14 cellular contexts compared by ENCODE assay signal in the genomic region with DNA sequence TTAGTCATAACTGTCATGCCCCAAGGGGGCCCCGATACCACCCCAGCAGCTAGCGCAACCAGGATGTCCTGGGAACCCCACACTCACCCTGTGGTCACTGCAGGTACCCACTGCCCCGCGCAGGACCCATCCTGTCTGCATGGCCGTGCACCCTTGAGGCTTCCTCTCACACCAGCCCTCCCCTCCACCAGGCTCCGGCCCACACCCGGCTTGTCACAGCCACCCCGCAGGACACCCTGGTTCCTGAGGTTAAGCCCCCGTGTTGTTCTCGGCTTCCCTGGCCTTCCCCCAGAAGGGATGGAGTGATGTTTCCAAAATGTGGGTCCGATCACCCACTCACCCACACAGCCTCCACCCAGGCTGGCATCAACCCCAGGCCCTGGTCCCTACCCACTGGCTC. TPM values are rescaled to one million over a fixed set of nuclear protein-coding genes. Genes with fewer than 3 reads are reported as not detected.
A peak's percentile ranks its signal among the peaks of the same experiment; 100 is the strongest.
DNase-seq lines count a peak whose midpoint lies in the region; ATAC-seq, FAIRE-seq and TF ChIP-seq lines count a peak whose summit lies in the region.
"Had no signal": no experiment of that assay in that cellular context is flagged by ENCODE, and none has a peak within 500 bp of the region (broad histone marks: within the 10 kb centered on the region; RNA-seq: fewer than 3 reads in every experiment).

No MANE protein-coding gene starts in this region.

- H2BK15ac ChIP-seq in H1 (ENCODE audit: low read length): no peak overlapping the region

- H3K14ac ChIP-seq in H1 (ENCODE audit: insufficient read length) (no peak overlapping the region), trophoblast cell (ENCODE audit: low read length) (no peak overlapping the region)

- no peak overlapping the region for H3K27ac Mint-ChIP-seq in stimulated activated naive CD8-positive, alpha-beta T cell treated with anti-CD3 and anti-CD28 coated beads, Interleukin-15, amount 100 ng/mL, for 72 hours
- H3K27ac Mint-ChIP-seq: CD8-positive, alpha-beta memory T cell had no signal

- H2AFZ ChIP-seq in HCT116 (ENCODE audit: low read depth, low read length, poor library complexity, severe bottlenecking) (no peak overlapping the region), H1 (ENCODE audit: low read length) (no peak overlapping the region), osteoblast (ENCODE audit: low read length) (no peak overlapping the region), trophoblast cell (ENCODE audit: insufficient read depth, low read length, poor library complexity) (no peak overlapping the region)
- H2AFZ ChIP-seq: GM23248 had no signal

- no peak for TF ChIP-seq RAD21 in HCT116 (IDR thresholded peaks at IDR 0.05; ENCODE audit: low read depth)
- no peak for TF ChIP-seq RAD21 in H1 (IDR thresholded peaks at IDR 0.05 in 1 of 2, conservative IDR thresholded peaks at IDR 0.05 in 1 of 2; ENCODE audit: low read depth in 2 of 2, low read length in 2 of 2)

- H3K27me3 ChIP-seq in HCT116 (ENCODE audit: insufficient read depth, low read length) (no peaks in the 10 kb centered on the region), H1 (replicated peaks in 1 of 4; ENCODE audit: control insufficient read depth in 3 of 4, extremely low read depth in 1 of 4, insufficient read depth in 3 of 4, low read length in 3 of 4) (no peaks in the 10 kb centered on the region), osteoblast (ENCODE audit: insufficient read depth, low read length) (no peaks in the 10 kb centered on the region), trophoblast cell (ENCODE audit: insufficient read depth, low read length) (no peaks in the 10 kb centered on the region)

- intact Hi-C loops in HCT116 (cut with micrococcal nuclease): no loop called here

- H3K36me3 ChIP-seq in HCT116 (ENCODE audit: control insufficient read depth in 1 of 2, insufficient read depth in 2 of 2, low read length in 2 of 2): peaks cover 21 to 44% of the 10 kb centered on the region in 2 experiments; a peak in 3 of 4 replicates
- peaks cover 18 to 41% (median 32%) of the 10 kb centered on the region in 4 experiments for H3K36me3 ChIP-seq in H1 (ENCODE audit: control insufficient read depth in 2 of 4, insufficient read depth in 4 of 4, low read length in 3 of 4)
- H3K36me3 ChIP-seq in osteoblast (ENCODE audit: insufficient read depth, low read length): peaks cover 37% of the 10 kb centered on the region
- H3K36me3 ChIP-seq in trophoblast cell (ENCODE audit: control insufficient read depth in 1 of 2, insufficient read depth in 2 of 2, low read length in 2 of 2): peaks cover 56 to 57% of the 10 kb centered on the region in 2 experiments

- peaks cover 57% of the 10 kb centered on the region for H3K79me2 ChIP-seq in HCT116 (ENCODE audit: insufficient read depth, low read length)
- H3K79me2 ChIP-seq in H1 (ENCODE audit: control insufficient read depth in 1 of 2, insufficient read depth in 2 of 2, low read length in 2 of 2): peaks cover 0 to 5% of the 10 kb centered on the region in 2 experiments; a peak in 2 of 4 replicates
- peaks cover 5% of the 10 kb centered on the region for H3K79me2 ChIP-seq in osteoblast (ENCODE audit: insufficient read depth, low read length)
- no peaks in the 10 kb centered on the region for H3K79me2 ChIP-seq in trophoblast cell (ENCODE audit: control insufficient read depth, insufficient read depth, low read length, poor library complexity)

- TF ChIP-seq POLR2A in HCT116 (IDR thresholded peaks at IDR 0.05; ENCODE audit: borderline replicate concordance, extremely low read depth, insufficient read depth, insufficient read length): no peak
- TF ChIP-seq POLR2A in H1 (IDR thresholded peaks at IDR 0.05; ENCODE audit: control extremely low read depth in 1 of 2, low read depth in 2 of 2, low read length in 2 of 2): no peak

- no peaks in the 10 kb centered on the region for H3K23me2 ChIP-seq in H1 (ENCODE audit: low read depth, low read length)

- BruUV-seq in HCT116 (replicated peaks; lab: Mats Ljungman, UMichigan): no TSS peak

- no peaks in the 10 kb centered on the region for H3K27me3 Mint-ChIP-seq in stimulated activated naive CD8-positive, alpha-beta T cell treated with anti-CD3 and anti-CD28 coated beads, Interleukin-15, amount 100 ng/mL, for 72 hours
- H3K27me3 Mint-ChIP-seq: CD8-positive, alpha-beta memory T cell had no signal

- H2BK5ac ChIP-seq in H1 (ENCODE audit: low read depth, low read length) (no peak overlapping the region), trophoblast cell (ENCODE audit: low read depth, low read length, poor library complexity) (no peak overlapping the region)

- no peak overlapping the region for H2BK120ac ChIP-seq in H1 (replicated peaks; ENCODE audit: low read depth, low read length)
- no peak overlapping the region for H2BK120ac ChIP-seq in trophoblast cell (ENCODE audit: insufficient read depth, low read length, poor library complexity)

- H3K4me2 ChIP-seq in HCT116 (ENCODE audit: low read length) (no peak overlapping the region), H1 (ENCODE audit: insufficient read depth in 1 of 2, low read depth in 2 of 2, low read length in 2 of 2) (no peak overlapping the region), osteoblast (ENCODE audit: insufficient read depth, low read length) (no peak overlapping the region), trophoblast cell (ENCODE audit: low read length) (no peak overlapping the region)

- CTCF ChIA-PET in HCT116 (lab: Charles Lee): no interaction called here
- CTCF ChIA-PET in H1 (lab: Charles Lee; ENCODE audit: partially characterized antibody): interaction anchor here (1.1 to 2.1 kb wide), 3 partner anchors 8 to 257 kb away, joined by 4 to 10 read pairs (median 9); a partner anchor contains a TSS

- H3K4me3 ChIP-seq in HCT116 (replicated peaks in 1 of 2; ENCODE audit: low read depth in 1 of 2, low read length in 2 of 2) (no peak overlapping the region), H1 (ENCODE audit: extremely low read depth in 1 of 4, insufficient read depth in 2 of 4, low read depth in 3 of 4, low read length in 4 of 4) (no peak overlapping the region), osteoblast (ENCODE audit: insufficient read depth, low read length) (no peak overlapping the region), trophoblast cell (ENCODE audit: low read depth, low read length) (no peak overlapping the region)
- H3K4me3 ChIP-seq: GM23248 had no signal

- RAD21 ChIA-PET in HCT116 (lab: Charles Lee; ENCODE audit: low non-redundant PET in 1 of 2, low total read pairs in 2 of 2, uncharacterized antibody in 2 of 2, unreplicated experiment in 2 of 2): no interaction called here

- H4K20me1 ChIP-seq in HCT116 (ENCODE audit: insufficient read depth) (no peaks in the 10 kb centered on the region), H1 (replicated peaks in 1 of 2; ENCODE audit: control insufficient read depth in 1 of 2, insufficient read depth in 2 of 2, low read length in 2 of 2) (peaks cover 4 to 19% of the 10 kb centered on the region in 2 experiments), osteoblast (ENCODE audit: insufficient read depth, low read length) (peaks cover 8% of the 10 kb centered on the region)

- H3K79me1 ChIP-seq in H1 (ENCODE audit: low read depth, low read length) (no peaks in the 10 kb centered on the region; the same call in 1 of the 2 replicates), trophoblast cell (ENCODE audit: low read length) (no peaks in the 10 kb centered on the region)

- 90% methylated on average over 11 of the region's 11 CpGs; no CpG with 5 or more reads in 1 of the 2 experiments for WGBS in H1 (ENCODE audit: extremely low coverage in 1 of 2, insufficient coverage in 1 of 2, insufficient read length in 1 of 2, insufficient replicate concordance in 2 of 2, low coverage in 1 of 2, low lambda C conversion rate in 2 of 2, missing lambda C conversion rate in 1 of 2), 2 experiments
- no CpG with 5 or more reads among the region's 11 CpGs for WGBS in trophoblast cell (ENCODE audit: extremely low coverage, insufficient coverage, insufficient read length)

- H3K4ac ChIP-seq in H1 (replicated peaks; ENCODE audit: insufficient read length, low read depth, low read length): no peak overlapping the region
- H3K4ac ChIP-seq in trophoblast cell (ENCODE audit: low read depth, low read length): no peak overlapping the region

- H3K27ac ChIP-seq in HCT116 (ENCODE audit: low read depth, low read length) (peak overlapping the region; percentile 25; the same call in 1 of the 2 replicates), H1 (ENCODE audit: low read depth, low read length) (no peak overlapping the region), osteoblast (ENCODE audit: low read depth, low read length) (no peak overlapping the region), trophoblast cell (ENCODE audit: low read depth, low read length) (no peak overlapping the region)
- H3K27ac ChIP-seq: GM23248 had no signal

- no peak for TF ChIP-seq EP300 in H1 (IDR thresholded peaks at IDR 0.05; ENCODE audit: borderline replicate concordance in 1 of 2, low read depth in 2 of 2, low read length in 2 of 2)

- no peak overlapping the region for H2BK20ac ChIP-seq in H1 (ENCODE audit: low read length)

- no peak overlapping the region for H3K4me3 Mint-ChIP-seq in stimulated activated naive CD8-positive, alpha-beta T cell treated with anti-CD3 and anti-CD28 coated beads, Interleukin-15, amount 100 ng/mL, for 72 hours
- H3K4me3 Mint-ChIP-seq: CD8-positive, alpha-beta memory T cell; H9 had no signal

- no peak overlapping the region for H3K9ac ChIP-seq in HCT116 (ENCODE audit: low read length)
- H3K9ac ChIP-seq in H1 (replicated peaks in 1 of 4; ENCODE audit: extremely low read depth in 1 of 4, low read depth in 3 of 4, low read length in 3 of 4): no peak overlapping the region
- no peak overlapping the region for H3K9ac ChIP-seq in trophoblast cell (ENCODE audit: low read length)
- H3K9ac ChIP-seq: GM23248 had no signal

- H3K4me1 ChIP-seq in HCT116 (ENCODE audit: control insufficient read depth in 1 of 2, insufficient read depth in 2 of 2, low read length in 2 of 2) (peaks cover 0 to 17% of the 10 kb centered on the region in 2 experiments; a peak in 2 of 4 replicates), H1 (replicated peaks in 1 of 4; ENCODE audit: control insufficient read depth in 3 of 4, insufficient read depth in 4 of 4, low read length in 3 of 4) (no peaks in the 10 kb centered on the region; a peak in 1 of 7 replicates), osteoblast (ENCODE audit: insufficient read depth, low read length) (no peaks in the 10 kb centered on the region), trophoblast cell (ENCODE audit: control insufficient read depth in 1 of 2, insufficient read depth in 2 of 2, low read length in 2 of 2) (no peaks in the 10 kb centered on the region)

- POLR2A ChIA-PET in HCT116 (lab: Charles Lee): no interaction called here
- POLR2A ChIA-PET in H1 (lab: Charles Lee; ENCODE audit: partially characterized antibody): interaction anchor here (1.9 to 8.6 kb wide), 2 partner anchors 10 to 12 kb away, joined by 5 to 181 read pairs; a partner anchor contains a TSS

- H4K12ac ChIP-seq in trophoblast cell (ENCODE audit: low read depth, low read length): no peak overlapping the region

- FAIRE-seq in H1 (lab: Jason Lieb, UNC): no peak
- FAIRE-seq: HepG2 had no signal

- no peak overlapping the region for H2BK12ac ChIP-seq in H1 (ENCODE audit: low read depth, low read length)
- H2BK12ac ChIP-seq in trophoblast cell (ENCODE audit: low read length): no peak overlapping the region

- no peak overlapping the region for H2AK5ac ChIP-seq in H1 (ENCODE audit: low read depth, low read length)
- no peak overlapping the region for H2AK5ac ChIP-seq in trophoblast cell (ENCODE audit: low read length)

- H3K9me3 Mint-ChIP-seq in stimulated activated naive CD8-positive, alpha-beta T cell treated with anti-CD3 and anti-CD28 coated beads, Interleukin-15, amount 100 ng/mL, for 72 hours: no peaks in the 10 kb centered on the region
- H3K9me3 Mint-ChIP-seq: CD8-positive, alpha-beta memory T cell; H9 had no signal

- H4K5ac ChIP-seq in H1 (ENCODE audit: insufficient read length, low read depth, low read length): no peak overlapping the region

- H3K18ac ChIP-seq in H1 (ENCODE audit: extremely low read depth, low read length): no peak overlapping the region
- no peak overlapping the region for H3K18ac ChIP-seq in trophoblast cell (ENCODE audit: low read length)

- no peak for DNase-seq in stimulated activated naive CD8-positive, alpha-beta T cell treated with anti-CD3 and anti-CD28 coated beads, Interleukin-15, amount 100 ng/mL, for 72 hours
- DNase-seq in stimulated activated naive CD8-positive, alpha-beta T cell treated with anti-CD3 and anti-CD28 coated beads, Interleukin-15, Interleukin-2, amounts not matched to agents 100 U/mL and 50 U/mL, for 24 hours: no peak
- DNase-seq in HCT116 (ENCODE audit: low read depth, low spot score) (no peak), H1 (ENCODE audit: low read depth in 1 of 2, low spot score in 2 of 2) (no peak), osteoblast (ENCODE audit: insufficient read length, low spot score, missing footprints) (peak; percentile 85), midbrain (lab: John Stamatoyannopoulos, UW) (no peak), trophoblast cell (no peak), NCI-H1417 treated with DMSO at 0.1 percent for 48 hours (lab: John Stamatoyannopoulos, UW) (no peak)
- DNase-seq: CD8-positive, alpha-beta memory T cell; DMS 273 treated with DMSO at 0.1 percent for 48 hours; GM23248; KBM-7 had no signal

- TF ChIP-seq CTCF in HCT116 (IDR thresholded peaks at IDR 0.05 in 2 of 3, conservative IDR thresholded peaks at IDR 0.05 in 1 of 3; ENCODE audit: borderline replicate concordance in 1 of 3, insufficient read depth in 1 of 3, low read depth in 2 of 3, low read length in 2 of 3): no peak
- TF ChIP-seq CTCF in H1 (IDR thresholded peaks at IDR 0.05; ENCODE audit: control extremely low read depth in 1 of 3, insufficient read depth in 1 of 3, low read depth in 1 of 3, low read length in 3 of 3): no peak
- TF ChIP-seq CTCF in osteoblast (IDR thresholded peaks at IDR 0.05; ENCODE audit: extremely low read depth, low read depth, low read length): no peak

- H3K23ac ChIP-seq in H1 (ENCODE audit: insufficient read length) (no peak overlapping the region), trophoblast cell (ENCODE audit: low read length) (no peak overlapping the region)

- H3K9me3 ChIP-seq in HCT116 (ENCODE audit: control insufficient read depth in 1 of 2, insufficient read depth in 1 of 2, low read depth in 1 of 2, low read length in 2 of 2): no peaks in the 10 kb centered on the region
- H3K9me3 ChIP-seq in H1 (ENCODE audit: insufficient read depth in 2 of 2, low read depth in 1 of 2, low read length in 1 of 2): no peaks in the 10 kb centered on the region
- no peaks in the 10 kb centered on the region for H3K9me3 ChIP-seq in osteoblast (ENCODE audit: low read depth, low read length)
- H3K9me3 ChIP-seq in trophoblast cell (ENCODE audit: insufficient read depth, low read depth, low read length): no peaks in the 10 kb centered on the region

- no peak overlapping the region for H4K91ac ChIP-seq in H1 (replicated peaks; ENCODE audit: insufficient read length, low read length)
- H4K91ac ChIP-seq in trophoblast cell (ENCODE audit: low read depth, low read length): no peak overlapping the region

- no peak overlapping the region for H3K56ac ChIP-seq in H1 (replicated peaks; ENCODE audit: insufficient read length, low read depth, low read length)

- H3K9me2 ChIP-seq in HCT116 (ENCODE audit: insufficient read depth): no peaks in the 10 kb centered on the region

- ATAC-seq in stimulated activated naive CD8-positive, alpha-beta T cell treated with anti-CD3 and anti-CD28 coated beads, Interleukin-15, amount 100 ng/mL, for 72 hours: peak; percentile 26
- ATAC-seq in stimulated activated naive CD8-positive, alpha-beta T cell treated with anti-CD3 and anti-CD28 coated beads, Interleukin-15, Interleukin-2, amounts not matched to agents 100 U/mL and 50 U/mL, for 24 hours: no peak
- no peak for ATAC-seq in HCT116

- 0 out of 2 replicates have a peak overlapping the region, but pooled peaks have one; percentile 77 for H4K8ac ChIP-seq in H1 (ENCODE audit: extremely low read depth, insufficient read depth, low read length)
- no peak overlapping the region for H4K8ac ChIP-seq in trophoblast cell (ENCODE audit: low read depth, low read length)

- no peaks in the 10 kb centered on the region for H3K4me1 Mint-ChIP-seq in stimulated activated naive CD8-positive, alpha-beta T cell treated with anti-CD3 and anti-CD28 coated beads, Interleukin-15, amount 100 ng/mL, for 72 hours
- H3K4me1 Mint-ChIP-seq: CD8-positive, alpha-beta memory T cell had no signal

RNA-seq across cellular contexts. Expression of a gene that starts 7.5 kb away (rescaled TPM):
- 1.9 TPM for total RNA-seq in HCT116 (2021; ENCODE audit: unreplicated experiment)
- 1.0 and 1.3 TPM in 2 replicates for polyA plus RNA-seq in HCT116 (2012)
- total RNA-seq in H1 (2021; fragmentation: NEBNext Ultra II Directional; extraction: Animal tissue kit (Norgen Biotek cat#: 25700)): 0.19 and 0.35 TPM in 2 replicates
- polyA plus RNA-seq in H1 (2011; rRNA removed): 0.75 and 0.97 TPM in 2 replicates
- polyA plus RNA-seq in H1 (2011; cell fraction: cytosol; rRNA removed): 0.41 TPM
- polyA plus RNA-seq in H1 (2011; cell fraction: nucleus; rRNA removed): 2.0 TPM
- polyA plus RNA-seq in H1 (2012, experiment 1 of 2): 0.20 to 0.64 TPM (median 0.42 TPM) in 4 replicates
- polyA plus RNA-seq in H1 (2012, experiment 2 of 2): 0.24 TPM
- 0.28 TPM for polyA plus RNA-seq in H1 (2013, experiment 1 of 2)
- polyA plus RNA-seq in H1 (2013, experiment 2 of 2): 0.22 TPM
- 0.09 and 0.12 TPM in 2 replicates for polyA minus RNA-seq in H1 (2011; rRNA and poly(A)+ RNA removed)
- not detected for polyA minus RNA-seq in H1 (2011; cell fraction: cytosol; rRNA and poly(A)+ RNA removed)
- 0.60 TPM for polyA minus RNA-seq in H1 (2011; cell fraction: nucleus; rRNA and poly(A)+ RNA removed)
- 0.72 and 0.88 TPM in 2 replicates for total RNA-seq in osteoblast
- polyA plus RNA-seq in trophoblast cell (2013): 0.31 and 0.41 TPM in 2 replicates
- total RNA-seq: GM23248 had no signal
- polyA plus RNA-seq: CD8-positive, alpha-beta memory T cell had no signal

RNA-seq across cellular contexts. Expression of a gene that starts 7.6 kb away (rescaled TPM):
- total RNA-seq in HCT116 (2021; ENCODE audit: unreplicated experiment) (140 TPM), osteoblast (42.3 and 44.5 TPM in 2 replicates)
- polyA plus RNA-seq in HCT116 (2012): 146 and 163 TPM in 2 replicates
- total RNA-seq in H1 (2021; fragmentation: NEBNext Ultra II Directional; extraction: Animal tissue kit (Norgen Biotek cat#: 25700)): 79.5 and 80.0 TPM in 2 replicates
- polyA plus RNA-seq in H1 (2011; rRNA removed): 151 and 154 TPM in 2 replicates
- polyA plus RNA-seq in H1 (2011; cell fraction: cytosol; rRNA removed): 133 TPM
- 128 TPM for polyA plus RNA-seq in H1 (2011; cell fraction: nucleus; rRNA removed)
- polyA plus RNA-seq in H1 (2012, experiment 1 of 2): 67.8 to 120 TPM (median 104 TPM) in 4 replicates
- 83.0 TPM for polyA plus RNA-seq in H1 (2012, experiment 2 of 2)
- 59.9 TPM for polyA plus RNA-seq in H1 (2013, experiment 1 of 2)
- polyA plus RNA-seq in H1 (2013, experiment 2 of 2): 52.9 TPM
- 20.6 and 24.2 TPM in 2 replicates for polyA minus RNA-seq in H1 (2011; rRNA and poly(A)+ RNA removed)
- polyA minus RNA-seq in H1 (2011; cell fraction: cytosol; rRNA and poly(A)+ RNA removed): 42.8 TPM
- 39.6 TPM for polyA minus RNA-seq in H1 (2011; cell fraction: nucleus; rRNA and poly(A)+ RNA removed)
- 41.1 and 43.5 TPM in 2 replicates for polyA plus RNA-seq in trophoblast cell (2013)

RNA-seq across cellular contexts. Expression of a gene that starts 20.4 kb away (rescaled TPM):
- total RNA-seq in HCT116 (2021; ENCODE audit: unreplicated experiment): 40.7 TPM
- polyA plus RNA-seq in HCT116 (2012): 31.0 and 38.0 TPM in 2 replicates
- total RNA-seq in H1 (2021; fragmentation: NEBNext Ultra II Directional; extraction: Animal tissue kit (Norgen Biotek cat#: 25700)): 21.9 and 22.2 TPM in 2 replicates
- 27.0 and 34.2 TPM in 2 replicates for polyA plus RNA-seq in H1 (2011; rRNA removed)
- polyA plus RNA-seq in H1 (2011; cell fraction: cytosol; rRNA removed): 31.8 TPM
- 122 TPM for polyA plus RNA-seq in H1 (2011; cell fraction: nucleus; rRNA removed)
- polyA plus RNA-seq in H1 (2012, experiment 1 of 2): 10.7 to 22.9 TPM (median 21.9 TPM) in 4 replicates
- 12.4 TPM for polyA plus RNA-seq in H1 (2012, experiment 2 of 2)
- 15.0 TPM for polyA plus RNA-seq in H1 (2013, experiment 1 of 2)
- polyA plus RNA-seq in H1 (2013, experiment 2 of 2): 11.6 TPM
- 7.6 and 10.1 TPM in 2 replicates for polyA minus RNA-seq in H1 (2011; rRNA and poly(A)+ RNA removed)
- 18.4 TPM for polyA minus RNA-seq in H1 (2011; cell fraction: cytosol; rRNA and poly(A)+ RNA removed)
- polyA minus RNA-seq in H1 (2011; cell fraction: nucleus; rRNA and poly(A)+ RNA removed): 24.6 TPM
- total RNA-seq in osteoblast: 30.9 and 31.5 TPM in 2 replicates
- polyA plus RNA-seq in trophoblast cell (2013): 11.3 and 12.5 TPM in 2 replicates

RNA-seq across cellular contexts. Expression of a gene that starts 24.1 kb away (rescaled TPM):
- total RNA-seq in HCT116 (2021; ENCODE audit: unreplicated experiment) (257 TPM), osteoblast (64.2 and 81.1 TPM in 2 replicates)
- 212 and 228 TPM in 2 replicates for polyA plus RNA-seq in HCT116 (2012)
- total RNA-seq in H1 (2021; fragmentation: NEBNext Ultra II Directional; extraction: Animal tissue kit (Norgen Biotek cat#: 25700)): 330 and 357 TPM in 2 replicates
- polyA plus RNA-seq in H1 (2011; rRNA removed): 350 and 516 TPM in 2 replicates
- polyA plus RNA-seq in H1 (2011; cell fraction: cytosol; rRNA removed): 390 TPM
- 343 TPM for polyA plus RNA-seq in H1 (2011; cell fraction: nucleus; rRNA removed)
- 265 to 341 TPM (median 323 TPM) in 4 replicates for polyA plus RNA-seq in H1 (2012, experiment 1 of 2)
- polyA plus RNA-seq in H1 (2012, experiment 2 of 2): 331 TPM
- 282 TPM for polyA plus RNA-seq in H1 (2013, experiment 1 of 2)
- 281 TPM for polyA plus RNA-seq in H1 (2013, experiment 2 of 2)
- polyA minus RNA-seq in H1 (2011; rRNA and poly(A)+ RNA removed): 137 and 199 TPM in 2 replicates
- polyA minus RNA-seq in H1 (2011; cell fraction: cytosol; rRNA and poly(A)+ RNA removed): 150 TPM
- 141 TPM for polyA minus RNA-seq in H1 (2011; cell fraction: nucleus; rRNA and poly(A)+ RNA removed)
- 189 TPM in 2 replicates for polyA plus RNA-seq in trophoblast cell (2013)

RNA-seq across cellular contexts. Expression of a gene that starts 29.1 kb away (rescaled TPM):
- total RNA-seq in HCT116 (2021; ENCODE audit: unreplicated experiment): 32.6 TPM
- 21.2 and 22.3 TPM in 2 replicates for polyA plus RNA-seq in HCT116 (2012)
- 30.9 and 32.6 TPM in 2 replicates for total RNA-seq in H1 (2021; fragmentation: NEBNext Ultra II Directional; extraction: Animal tissue kit (Norgen Biotek cat#: 25700))
- polyA plus RNA-seq in H1 (2011; rRNA removed): 55.9 and 63.9 TPM in 2 replicates
- 44.0 TPM for polyA plus RNA-seq in H1 (2011; cell fraction: cytosol; rRNA removed)
- 81.1 TPM for polyA plus RNA-seq in H1 (2011; cell fraction: nucleus; rRNA removed)
- 20.8 to 40.2 TPM (median 35.0 TPM) in 4 replicates for polyA plus RNA-seq in H1 (2012, experiment 1 of 2)
- polyA plus RNA-seq in H1 (2012, experiment 2 of 2): 26.7 TPM
- 54.8 TPM for polyA plus RNA-seq in H1 (2013, experiment 1 of 2)
- polyA plus RNA-seq in H1 (2013, experiment 2 of 2): 48.7 TPM
- polyA minus RNA-seq in H1 (2011; rRNA and poly(A)+ RNA removed): 9.5 and 10.9 TPM in 2 replicates
- polyA minus RNA-seq in H1 (2011; cell fraction: cytosol; rRNA and poly(A)+ RNA removed): 18.8 TPM
- polyA minus RNA-seq in H1 (2011; cell fraction: nucleus; rRNA and poly(A)+ RNA removed): 28.7 TPM
- 14.1 and 14.4 TPM in 2 replicates for total RNA-seq in osteoblast
- 36.6 and 37.5 TPM in 2 replicates for polyA plus RNA-seq in trophoblast cell (2013)
